ENCODE assay signal across 23 cellular contexts in the genomic region with DNA sequence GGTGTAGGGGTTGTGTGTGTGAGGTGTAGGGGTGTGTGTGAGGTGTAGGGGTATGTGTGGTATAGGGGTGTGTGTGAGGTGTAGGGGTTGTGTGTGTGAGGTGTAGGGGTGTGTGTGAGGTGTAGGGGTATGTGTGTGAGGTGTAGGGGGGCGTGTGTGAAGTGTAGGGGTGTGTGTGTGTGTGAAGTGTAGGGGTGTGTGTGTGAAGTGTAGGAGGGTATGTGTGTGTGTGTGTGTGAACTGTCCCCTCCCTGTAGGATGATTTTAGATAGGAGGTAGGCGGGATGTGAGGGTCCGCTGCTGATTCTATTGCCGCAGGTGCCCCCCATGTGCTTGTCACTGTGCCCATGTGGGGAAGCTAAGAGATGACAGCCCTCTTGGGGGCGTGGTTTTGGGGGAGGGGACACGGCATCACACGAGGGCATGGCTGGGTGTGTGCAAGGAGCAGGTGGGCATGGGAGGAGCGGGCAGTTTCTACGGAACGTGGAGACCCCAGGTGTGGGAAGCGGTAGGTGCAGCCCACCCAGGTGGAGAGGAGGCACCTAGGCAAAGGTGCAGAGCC.
"Had no signal": no experiment of that assay in that cellular context is flagged by ENCODE, and none has a peak within 500 bp of the region (broad histone marks: within the 10 kb centered on the region; RNA-seq: fewer than 3 reads in every experiment).

No MANE protein-coding gene starts in this region.

- H3K4me1 Mint-ChIP-seq: activated naive CD8-positive, alpha-beta T cell treated with anti-CD3 and anti-CD28 coated beads for 36 hours; activated T-helper 17 cell treated with anti-CD3 and anti-CD28 coated beads, Interleukin-2, amount 50 U/mL, for 72 hours; mesothelial cell of epicardium; nephron had no signal

- H3K4me2 ChIP-seq: smooth muscle cell had no signal

- H3K27me3 Mint-ChIP-seq: activated naive CD8-positive, alpha-beta T cell treated with anti-CD3 and anti-CD28 coated beads for 36 hours; activated T-cell treated with anti-CD3 and anti-CD28 coated beads, Interleukin-2, amount 50 U/mL, for 24 hours; activated T-helper 17 cell treated with anti-CD3 and anti-CD28 coated beads, Interleukin-2, amount 50 U/mL, for 72 hours had no signal

- DNase-seq: activated CD4-positive, alpha-beta T cell treated with anti-CD3 and anti-CD28 coated beads, Interleukin-2, amount 50 U/mL, for 4 hours; activated CD8-positive, alpha-beta memory T cell treated with anti-CD3 and anti-CD28 coated beads for 24 hours; activated CD8-positive, alpha-beta memory T cell treated with anti-CD3 and anti-CD28 coated beads, Interleukin-2, amount 50 U/mL, for 4 hours; activated naive CD4-positive, alpha-beta T cell treated with Interleukin-2 at 50 U/mL for 16 hours; activated naive CD8-positive, alpha-beta T cell treated with anti-CD3 and anti-CD28 coated beads for 36 hours; activated T-cell treated with anti-CD3 and anti-CD28 coated beads, Interleukin-2, amount 50 U/mL, for 24 hours; central memory CD4-positive, alpha-beta T cell; effector memory CD4-positive, alpha-beta T cell; foreskin keratinocyte; left lung; sigmoid colon; stimulated activated CD4-positive, alpha-beta T cell treated with anti-CD3 and anti-CD28 coated beads, Interleukin-15, amount 100 ng/mL, for 24 hours; stimulated activated naive CD4-positive, alpha-beta T cell; T-helper 9 cell; testis; trophoblast cell had no signal

- H3K4me3 Mint-ChIP-seq: activated naive CD8-positive, alpha-beta T cell treated with anti-CD3 and anti-CD28 coated beads for 36 hours; activated T-cell treated with anti-CD3 and anti-CD28 coated beads, Interleukin-2, amount 50 U/mL, for 24 hours; activated T-helper 17 cell treated with anti-CD3 and anti-CD28 coated beads, Interleukin-2, amount 50 U/mL, for 72 hours; mesothelial cell of epicardium; nephron had no signal

- H3K27me3 ChIP-seq: foreskin keratinocyte, left lung, sigmoid colon, testis, vagina had no signal

- H3K9me3 Mint-ChIP-seq: activated naive CD8-positive, alpha-beta T cell treated with anti-CD3 and anti-CD28 coated beads for 36 hours; activated T-cell treated with anti-CD3 and anti-CD28 coated beads, Interleukin-2, amount 50 U/mL, for 24 hours; activated T-helper 17 cell treated with anti-CD3 and anti-CD28 coated beads, Interleukin-2, amount 50 U/mL, for 72 hours; nephron had no signal

- ATAC-seq: activated T-helper 17 cell treated with anti-CD3 and anti-CD28 coated beads, Interleukin-2, amount 50 U/mL, for 72 hours; foreskin keratinocyte; left lung had no signal

- H3K4me1 ChIP-seq: foreskin keratinocyte, left lung, sigmoid colon, testis, vagina had no signal

- H3K27ac Mint-ChIP-seq: activated naive CD8-positive, alpha-beta T cell treated with anti-CD3 and anti-CD28 coated beads for 36 hours; activated T-cell treated with anti-CD3 and anti-CD28 coated beads, Interleukin-2, amount 50 U/mL, for 24 hours; activated T-helper 17 cell treated with anti-CD3 and anti-CD28 coated beads, Interleukin-2, amount 50 U/mL, for 72 hours; mesothelial cell of epicardium; nephron had no signal

- H3K27ac ChIP-seq: foreskin keratinocyte, left lung, sigmoid colon, testis, vagina had no signal

- FAIRE-seq: astrocyte, colon had no signal

- H3K9me3 ChIP-seq: left lung, sigmoid colon, testis, vagina had no signal

- H3K4me3 ChIP-seq: left lung, sigmoid colon, smooth muscle cell, testis, vagina had no signal
